In the genomic region with DNA sequence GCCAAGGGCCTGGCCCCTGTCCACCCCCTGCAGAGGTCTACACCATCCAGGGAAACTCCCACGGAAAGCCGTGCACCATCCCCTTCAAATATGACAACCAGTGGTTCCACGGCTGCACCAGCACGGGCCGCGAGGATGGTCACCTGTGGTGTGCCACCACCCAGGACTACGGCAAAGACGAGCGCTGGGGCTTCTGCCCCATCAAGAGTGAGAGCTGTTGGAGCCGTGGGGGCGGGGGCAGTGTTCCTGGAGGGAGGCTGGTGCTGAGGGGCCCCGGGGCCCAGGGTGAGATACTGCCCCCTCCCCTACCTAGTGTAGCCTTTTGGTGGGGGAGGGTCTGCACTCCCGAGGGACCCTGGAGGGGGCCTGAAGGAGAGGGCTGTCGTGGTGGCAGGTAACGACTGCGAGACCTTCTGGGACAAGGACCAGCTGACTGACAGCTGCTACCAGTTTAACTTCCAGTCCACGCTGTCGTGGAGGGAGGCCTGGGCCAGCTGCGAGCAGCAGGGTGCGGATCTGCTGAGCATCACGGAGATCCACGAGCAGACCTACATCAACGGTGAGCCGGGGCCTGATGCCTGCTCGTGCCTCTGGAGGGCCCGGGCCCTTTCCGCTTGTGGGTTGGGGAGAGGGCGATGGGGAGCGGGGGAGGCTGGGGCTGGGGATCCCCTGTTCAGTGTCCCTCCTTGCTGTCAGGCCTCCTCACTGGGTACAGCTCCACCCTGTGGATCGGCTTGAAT, we compare ENCODE assay signal across 22 cellular contexts. TPM values are rescaled to one million over a fixed set of nuclear protein-coding genes. Genes with fewer than 3 reads are reported as not detected.
DNase-seq lines count a peak whose midpoint lies in the region; ATAC-seq and TF ChIP-seq lines count a peak whose summit lies in the region.
"Had no signal": no experiment of that assay in that cellular context is flagged by ENCODE, and none has a peak within 500 bp of the region (broad histone marks: within the 10 kb centered on the region; RNA-seq: fewer than 3 reads in every experiment).

No MANE protein-coding gene starts in this region.

- peak; percentile 20 for DNase-seq in cardiac septum (ENCODE audit: low spot score)
- no peak for DNase-seq in Right ventricle myocardium superior
- DNase-seq in RWPE1 (ENCODE audit: low spot score): no peak
- DNase-seq in mesenteric fat pad (ENCODE audit: low spot score): peak; percentile 87
- no peak for DNase-seq in stimulated activated CD4-positive, alpha-beta T cell treated with anti-CD3 and anti-CD28 coated beads, Interleukin-1b, Interleukin-23, amount 100 ng/mL, for 48 hours
- DNase-seq in COLO668 (lab: John Stamatoyannopoulos, UW; ENCODE audit: unreplicated experiment): no peak
- DNase-seq in NCI-H748 (lab: John Stamatoyannopoulos, UW; ENCODE audit: unreplicated experiment): no peak
- DNase-seq: activated CD4-positive, alpha-beta T cell treated with anti-CD3 and anti-CD28 coated beads for 36 hours; activated CD8-positive, alpha-beta T cell treated with anti-CD3 and anti-CD28 coated beads for 36 hours; amygdala; DMS79 treated with DMSO at 0.1 percent for 48 hours; GDM1; MV-4-11; NCI-H1436 treated with DMSO at 0.1 percent for 48 hours; NCI-H2081 treated with DMSO at 0.1 percent for 48 hours; OCI-M1; retina; stomach; thyroid gland had no signal

- CTCF ChIA-PET in RWPE1 (lab: Yijun Ruan, JAX): no interaction called here

- no peak for TF ChIP-seq CTCF in RWPE1 (conservative IDR thresholded peaks at IDR 0.05; ENCODE audit: low read depth)

- intact Hi-C loops in cardiac septum (cut with DNase I) (no loop called here), Right ventricle myocardium superior (cut with DNase I) (no loop called here)

- H3K27ac ChIP-seq in RWPE1: 0 out of 2 replicates have a peak overlapping the region, but pooled peaks have one; percentile 91
- H3K27ac ChIP-seq: BLaER1, dorsolateral prefrontal cortex, ovary, stomach, thyroid gland had no signal

- POLR2A ChIA-PET in RWPE1 (lab: Yijun Ruan, JAX; ENCODE audit: low non-redundant PET): no interaction called here

- ATAC-seq in Right ventricle myocardium superior (ENCODE audit: poor library complexity): no peak
- ATAC-seq: activated CD4-positive, alpha-beta T cell treated with anti-CD3 and anti-CD28 coated beads for 36 hours; activated CD8-positive, alpha-beta T cell treated with anti-CD3 and anti-CD28 coated beads for 36 hours had no signal

RNA-seq across cellular contexts. Expression of gene MRC2, which starts 38.8 kb away (rescaled TPM):
- total RNA-seq in cardiac septum: 28.9 TPM
- 23.0 TPM for total RNA-seq in Right ventricle myocardium superior
- total RNA-seq in mesenteric fat pad: 46.1 TPM

Comparison
In these comparisons a context has a peak if more than half of its experiments do, and no peak if none do; other contexts are left out.
1. DNase-seq: peak in cardiac septum (single experiment) and mesenteric fat pad (single experiment); none in Right ventricle myocardium superior (single experiment), RWPE1 (single experiment), stimulated activated CD4-positive, alpha-beta T cell treated with anti-CD3 and anti-CD28 coated beads, Interleukin-1b, Interleukin-23, amount 100 ng/mL, for 48 hours (single experiment), COLO668 (single experiment) and NCI-H748 (single experiment).